ENCODE assay signal across 8 cellular contexts in genomic region chr1:64861611-64862010, GRCh38.
DNase-seq lines count a peak whose midpoint lies in the region; ATAC-seq and TF ChIP-seq lines count a peak whose summit lies in the region.

No MANE protein-coding gene starts in this region.

- ATAC-seq in HG03039 (IDR thresholded peaks at IDR 0.05; ENCODE audit: unreplicated experiment), result no peak

- no peak overlapping the region for H3K27ac ChIP-seq in left ventricle myocardium inferior (replicated peaks)

- H3K4me1 ChIP-seq in left ventricle myocardium inferior, result peaks cover 29% of the 10 kb centered on the region

- intact Hi-C loops in left ventricle myocardium inferior (cut with micrococcal nuclease), result no loop called here

- DNase-seq in NCI-H1417 (lab: John Stamatoyannopoulos, UW) (peak in 2 of 3 experiments; percentile 9 to 49), NCI-H1417 treated with DMSO at 0.1 percent for 48 hours (lab: John Stamatoyannopoulos, UW) (no peak), SW480 (ENCODE audit: low spot score) (peak; percentile 20), left ventricle myocardium inferior (no peak), smooth muscle cell of the brain vasculature (ENCODE audit: low read depth, low spot score) (peak; percentile 15), activated gamma-delta T cell treated with Interleukin-2 at 50 U/mL for 16 hours (no peak), putamen (ENCODE audit: low spot score) (no peak)

- no peaks in the 10 kb centered on the region for H3K9me3 ChIP-seq in left ventricle myocardium inferior (replicated peaks)

- peaks cover 68% of the 10 kb centered on the region for H3K36me3 ChIP-seq in left ventricle myocardium inferior

- TF ChIP-seq CTCF in left ventricle myocardium inferior (IDR thresholded peaks at IDR 0.05; ENCODE audit: borderline replicate concordance), result peak; percentile 54

- no peak overlapping the region for H3K4me3 ChIP-seq in left ventricle myocardium inferior

- no peaks in the 10 kb centered on the region for H3K27me3 ChIP-seq in left ventricle myocardium inferior (ENCODE audit: low read depth)

Comparison
In these comparisons a context has a peak if more than half of its experiments do, and no peak if none do; other contexts are left out.
1. DNase-seq: peak in NCI-H1417 (2 of 3), SW480 (single experiment) and smooth muscle cell of the brain vasculature (single experiment); none in NCI-H1417 treated with DMSO at 0.1 percent for 48 hours (single experiment), left ventricle myocardium inferior (single experiment), activated gamma-delta T cell treated with Interleukin-2 at 50 U/mL for 16 hours (single experiment) and putamen (single experiment).